Comparison of ENCODE assay signal across 8 cellular contexts in genomic region chr19:23273022-23273593, GRCh38. TPM values are rescaled to one million over a fixed set of nuclear protein-coding genes. Genes with fewer than 3 reads are reported as not detected.
DNase-seq lines count a peak whose midpoint lies in the region; ATAC-seq, FAIRE-seq and TF ChIP-seq lines count a peak whose summit lies in the region.

No MANE protein-coding gene starts in this region.

- H3K4me3 ChIP-seq in GM06990 (replicated peaks; ENCODE audit: low read depth, low read length) (peak overlapping the region; percentile 97), mucosa of descending colon (peak overlapping the region; percentile 78)

- peaks cover 14% of the 10 kb centered on the region for H3K4me1 ChIP-seq in mucosa of descending colon (ENCODE audit: low read depth)

- peak overlapping the region; percentile 39 for H3K27ac ChIP-seq in cingulate gyrus (ENCODE audit: low read depth, low read length)

- peak; percentile 9 for ATAC-seq in mucosa of descending colon
- no peak for ATAC-seq in GM18498 (IDR thresholded peaks at IDR 0.05; ENCODE audit: unreplicated experiment)

- H3K27me3 ChIP-seq in GM06990 (replicated peaks; ENCODE audit: control insufficient read depth, insufficient read depth, low read length): no peaks in the 10 kb centered on the region

- no peak for TF ChIP-seq POLR2A in GM12891 (IDR thresholded peaks at IDR 0.05; ENCODE audit: low read depth, low read length)

- H3K36me3 ChIP-seq in GM06990 (ENCODE audit: control insufficient read depth, insufficient read depth, low read length) (peaks cover 1% of the 10 kb centered on the region; the same call in 1 of the 2 replicates), mucosa of descending colon (ENCODE audit: low read depth) (no peaks in the 10 kb centered on the region)

- no peaks in the 10 kb centered on the region for H3K9me3 ChIP-seq in mucosa of descending colon

- no peak for TF ChIP-seq CTCF in GM06990 (IDR thresholded peaks at IDR 0.05; ENCODE audit: insufficient read depth, low read length, poor library complexity, severe bottlenecking)
- TF ChIP-seq CTCF in mucosa of descending colon (IDR thresholded peaks at IDR 0.05): no peak

- no peak for FAIRE-seq in GM12891 (lab: Jason Lieb, UNC)

- no peak for DNase-seq in GM06990 (ENCODE audit: extremely low read depth, insufficient read length)
- peak; percentile 37 for DNase-seq in NCI-H1105 treated with DMSO at 0.1 percent for 48 hours (lab: John Stamatoyannopoulos, UW)
- peak in 1 of 3 donors; percentile 45 for DNase-seq in mucosa of descending colon
- DNase-seq in GM12891 (ENCODE audit: insufficient read length, low spot score): no peak
- no peak for DNase-seq in NOMO-1 treated with dmso at 0.1 percent for 144 hours (lab: John Stamatoyannopoulos, UW; ENCODE audit: unreplicated experiment)
- no peak for DNase-seq in SKM-1 (lab: John Stamatoyannopoulos, UW; ENCODE audit: unreplicated experiment)

- intact Hi-C loops in mucosa of descending colon (cut with DNase I, micrococcal nuclease): no loop called here

TF ChIP-seq in GM12891, 5 proteins besides CTCF, POLR2A, EP300 and RAD21:
- TF ChIP-seq SPI1 (IDR thresholded peaks at IDR 0.05; ENCODE audit: low read depth, low read length) (no peak), POU2F2 (IDR thresholded peaks at IDR 0.05; ENCODE audit: low read depth, low read length) (no peak), POLR2AphosphoS5 (IDR thresholded peaks at IDR 0.05; ENCODE audit: low read depth, low read length) (no peak), PAX5 (IDR thresholded peaks at IDR 0.05; ENCODE audit: insufficient read depth, low read length, severe bottlenecking) (no peak), TAF1 (IDR thresholded peaks at IDR 0.05; ENCODE audit: low read depth, low read length) (no peak)

RNA-seq across cellular contexts. Expression of gene ZNF724, which starts 22.9 kb away (rescaled TPM):
- total RNA-seq in mucosa of descending colon: 1 to 10 TPM; 2.5 to 4.4 (median 2.7) TPM
- 0.89 TPM for polyA plus RNA-seq in GM12891 (2012; ENCODE audit: low read depth, missing spikeins)
